In the genomic region with DNA sequence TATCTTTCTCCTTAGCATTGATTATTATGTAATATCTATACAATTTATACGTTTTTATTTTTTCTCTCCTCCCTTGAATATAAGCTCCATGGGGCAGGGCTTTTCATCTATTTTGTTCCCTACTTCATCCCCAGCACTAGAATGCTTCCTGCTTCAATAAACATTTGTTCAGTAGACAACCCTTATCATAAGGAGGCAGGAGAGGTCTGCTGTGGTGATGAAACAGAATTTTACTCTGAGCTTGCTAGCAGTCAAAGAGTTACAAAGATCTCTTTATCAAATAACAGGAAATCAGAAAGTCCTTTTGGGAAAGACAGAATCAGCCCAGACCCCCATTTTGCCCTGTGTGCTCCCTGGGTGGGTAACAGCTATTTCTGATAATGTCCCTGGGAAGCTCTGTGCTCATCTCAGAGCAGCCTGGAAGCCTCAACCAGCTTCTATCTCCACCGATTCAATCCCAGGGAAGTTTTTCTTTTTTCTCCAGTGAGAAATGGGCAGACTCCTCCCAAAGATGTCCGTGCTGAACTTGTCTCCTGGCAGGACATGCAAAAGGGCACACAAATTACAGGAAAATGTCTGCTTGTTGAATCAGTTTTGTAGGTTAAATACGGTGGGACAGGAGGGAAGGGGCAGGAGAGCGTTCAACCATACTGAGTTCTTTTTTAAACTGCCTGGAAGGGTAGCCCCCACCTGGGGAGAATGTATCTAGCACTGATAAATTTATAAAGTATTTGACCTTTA, we compare ENCODE assay signal across 15 cellular contexts.
DNase-seq lines count a peak whose midpoint lies in the region; ATAC-seq, FAIRE-seq and TF ChIP-seq lines count a peak whose summit lies in the region.
"Had no signal": no experiment of that assay in that cellular context is flagged by ENCODE, and none has a peak within 500 bp of the region (broad histone marks: within the 10 kb centered on the region; RNA-seq: fewer than 3 reads in every experiment).

No MANE protein-coding gene starts in this region.

- H3K4me1 ChIP-seq in HepG2 (ENCODE audit: insufficient read depth, low read length) (peaks cover 45% of the 10 kb centered on the region), right lobe of liver (peaks cover 0 to 19% (median 0%) of the 10 kb centered on the region in 4 donors), right cardiac atrium (ENCODE audit: control insufficient read depth, insufficient read depth, low read length) (peaks cover 21% of the 10 kb centered on the region), ovary (ENCODE audit: insufficient read depth) (peaks cover 36% of the 10 kb centered on the region)

- H3K9ac ChIP-seq in HepG2 (ENCODE audit: insufficient read depth, low read depth, low read length) = no peak overlapping the region

- TF ChIP-seq POLR2A in HepG2 (IDR thresholded peaks at IDR 0.05; ENCODE audit: insufficient read depth in 1 of 2, low read depth in 2 of 2, low read length in 2 of 2) (no peak), right lobe of liver (IDR thresholded peaks at IDR 0.05) (no peak), ovary (IDR thresholded peaks at IDR 0.05) (no peak)

- H3K36me3 ChIP-seq in HepG2 (replicated peaks in 1 of 2; ENCODE audit: control insufficient read depth in 1 of 2, insufficient read depth in 2 of 2, low read length in 2 of 2) (no peaks in the 10 kb centered on the region), right lobe of liver (no peaks in the 10 kb centered on the region), ovary (no peaks in the 10 kb centered on the region)

- TF ChIP-seq EP300 in HepG2 (IDR thresholded peaks at IDR 0.05; ENCODE audit: low read depth in 2 of 2, low read length in 2 of 2) (no peak), HepG2 (CRISPR knock-in tag; IDR thresholded peaks at IDR 0.05; ENCODE audit: borderline replicate concordance) (no peak), ovary (IDR thresholded peaks at IDR 0.05) (no peak)

- intact Hi-C loops in HepG2 (cut with micrococcal nuclease; ENCODE audit: unreplicated experiment) (no loop called here), right lobe of liver (cut with DNase I) (no loop called here), right cardiac atrium (cut with DNase I) (loop anchor here in 1 of 4 donors (10.0 kb wide), 1 partner anchor 88 kb away; no protein-coding TSS in a partner anchor), ovary (cut with DNase I) (loop anchor here in 2 of 4 donors (5.0 to 10.0 kb wide), 2 partner anchors 92 to 99 kb away; no protein-coding TSS in a partner anchor)

- in situ Hi-C loops in HepG2 (cut with HindIII; ENCODE audit: extremely low pct_ligation_motif_present, low pct_unique_long_range_greater_than_20kb) = no loop called here

- no peak overlapping the region for H3K4me3 ChIP-seq in HepG2 (replicated peaks in 1 of 3; ENCODE audit: insufficient read depth in 1 of 3, low read depth in 2 of 3, low read length in 3 of 3)
- H3K4me3 ChIP-seq in right lobe of liver = no peak overlapping the region
- H3K4me3 ChIP-seq in right cardiac atrium (ENCODE audit: low read length) = no peak overlapping the region
- H3K4me3 ChIP-seq in ovary = no peak overlapping the region

- no peak for FAIRE-seq in HepG2 (lab: Jason Lieb, UNC)
- FAIRE-seq: RCC 7860, small intestine had no signal

- ATAC-seq in HepG2 (no peak), right lobe of liver (no peak), right cardiac atrium (no peak), HG02938 (IDR thresholded peaks at IDR 0.05; ENCODE audit: unreplicated experiment) (no peak), GM21576 (IDR thresholded peaks at IDR 0.05; ENCODE audit: unreplicated experiment) (no peak)

- H4K20me1 ChIP-seq in HepG2 (ENCODE audit: insufficient read depth, low read length) = no peaks in the 10 kb centered on the region

- no peak overlapping the region; the same call in 1 of the 2 replicates for H3K4me2 ChIP-seq in HepG2 (ENCODE audit: low read depth, low read length)

- DNase-seq in HepG2 (ENCODE audit: low spot score) (no peak), right lobe of liver (no peak), right cardiac atrium (no peak), ovary (peak in 2 of 5 donors; percentile 30 to 45), pons (ENCODE audit: low spot score) (no peak), NCI-H1092 (lab: John Stamatoyannopoulos, UW) (no peak)
- DNase-seq: activated CD4-positive, alpha-beta T cell treated with anti-CD3 and anti-CD28 coated beads for 48 hours; activated T-cell treated with anti-CD3 and anti-CD28 coated beads, Interleukin-2, amount 50 U/mL, for 24 hours; DMS 273 treated with DMSO at 0.1 percent for 48 hours; NCI-H1436 treated with DMSO at 0.1 percent for 48 hours; T-helper 2 cell had no signal

- no peak for TF ChIP-seq RAD21 in HepG2 (CRISPR knock-in tag; IDR thresholded peaks at IDR 0.05)

- H3K79me2 ChIP-seq in HepG2 (ENCODE audit: insufficient read depth, low read length) = no peaks in the 10 kb centered on the region

- TF ChIP-seq CTCF in HepG2 (CRISPR knock-in tag; IDR thresholded peaks at IDR 0.05) (no peak), right lobe of liver (IDR thresholded peaks at IDR 0.05) (no peak), ovary (IDR thresholded peaks at IDR 0.05) (no peak)

- H3K27me3 ChIP-seq in HepG2 (ENCODE audit: control insufficient read depth in 1 of 2, insufficient read depth in 2 of 2, low read length in 2 of 2) (peaks cover 6 to 46% of the 10 kb centered on the region in 2 experiments), right lobe of liver (no peaks in the 10 kb centered on the region), right cardiac atrium (ENCODE audit: control insufficient read depth, insufficient read depth) (no peaks in the 10 kb centered on the region), ovary (no peaks in the 10 kb centered on the region)

- H3K27ac ChIP-seq in HepG2 (ENCODE audit: extremely low read length, insufficient read depth, low read length) = no peak overlapping the region
- peak overlapping the region in 1 of 3 donors; percentile 51 for H3K27ac ChIP-seq in right lobe of liver
- peak overlapping the region; percentile 79 for H3K27ac ChIP-seq in right cardiac atrium (ENCODE audit: low read length)
- H3K27ac ChIP-seq in ovary = peak overlapping the region; percentile 70 to 86

- no peak overlapping the region for H2AFZ ChIP-seq in HepG2 (ENCODE audit: low read length)

- CTCF ChIA-PET in HepG2 (lab: Yijun Ruan, JAX; ENCODE audit: low intra/inter-chr PET ratio, low total read pairs) = no interaction called here

- 16% methylated on average over 5 of the region's 5 CpGs for WGBS in HepG2 (ENCODE audit: low lambda C conversion rate)
- 48% methylated on average over 4 of the region's 5 CpGs for WGBS in right lobe of liver (ENCODE audit: insufficient coverage, low coverage, low lambda C conversion rate, missing lambda C conversion rate)
- WGBS in right cardiac atrium = 47% methylated on average over 5 of the region's 5 CpGs
- WGBS in ovary, 3 donors = 14 to 26% (median 20%) methylated on average over 5 of the region's 5 CpGs

- POLR2A ChIA-PET in HepG2 (lab: Yijun Ruan, JAX) = interaction anchor here (0.7 to 0.9 kb wide), 2 partner anchors 10 to 93 kb away, joined by 3 read pairs; no protein-coding TSS in a partner anchor

- BruUV-seq in HepG2 (replicated peaks; lab: Mats Ljungman, UMichigan) = no TSS peak

- H3K9me3 ChIP-seq in HepG2 (ENCODE audit: low read length) = no peaks in the 10 kb centered on the region
- H3K9me3 ChIP-seq in right lobe of liver = no peaks in the 10 kb centered on the region
- no peaks in the 10 kb centered on the region for H3K9me3 ChIP-seq in right cardiac atrium (ENCODE audit: control insufficient read depth, low read length)
- no peaks in the 10 kb centered on the region for H3K9me3 ChIP-seq in ovary

TF ChIP-seq in HepG2, 621 proteins besides CTCF, POLR2A, EP300 and RAD21:
- peak; percentile 51; the same call in 1 of the 2 replicates for TF ChIP-seq GZF1 (CRISPR knock-in tag; IDR thresholded peaks at IDR 0.05)
- TF ChIP-seq ZNF788 (CRISPR knock-in tag; IDR thresholded peaks at IDR 0.05; ENCODE audit: borderline replicate concordance) = no peak
- TF ChIP-seq DR1 (CRISPR knock-in tag; IDR thresholded peaks at IDR 0.05) = no peak
- no peak for TF ChIP-seq ZNF670 (CRISPR knock-in tag; IDR thresholded peaks at IDR 0.05; ENCODE audit: borderline replicate concordance)
- TF ChIP-seq ZSCAN30 (CRISPR knock-in tag; IDR thresholded peaks at IDR 0.05) = no peak
